8 cellular contexts compared by ENCODE assay signal in genomic region chr13:110706570-110707378, GRCh38. TPM values are rescaled to one million over a fixed set of nuclear protein-coding genes. Genes with fewer than 3 reads are reported as not detected.
DNase-seq lines count a peak whose midpoint lies in the region; ATAC-seq and TF ChIP-seq lines count a peak whose summit lies in the region.

No MANE protein-coding gene starts in this region.

- H3K27ac ChIP-seq in liver (ENCODE audit: low read depth in 1 of 2, low read length in 2 of 2), result peak overlapping the region; percentile 29 to 52
- peak overlapping the region; percentile 73 to 82 for H3K27ac ChIP-seq in uterus

- peaks cover 4 to 29% (median 17%) of the 10 kb centered on the region in 4 donors for H3K4me1 ChIP-seq in liver (ENCODE audit: control insufficient read depth in 4 of 4, insufficient read depth in 4 of 4, low read length in 3 of 4)
- peaks cover 7 to 9% of the 10 kb centered on the region in 2 donors for H3K4me1 ChIP-seq in uterus

- TF ChIP-seq POLR2A in uterus (IDR thresholded peaks at IDR 0.05), result no peak

- H3K27me3 ChIP-seq in BJ (ENCODE audit: control insufficient read depth, insufficient read depth, low read length) (no peaks in the 10 kb centered on the region), liver (ENCODE audit: control insufficient read depth in 4 of 4, insufficient read depth in 4 of 4, low read length in 3 of 4) (no peaks in the 10 kb centered on the region), uterus (no peaks in the 10 kb centered on the region)

- H3K9me3 ChIP-seq in liver (ENCODE audit: control insufficient read depth in 4 of 4, low read length in 3 of 4) (no peaks in the 10 kb centered on the region), uterus (no peaks in the 10 kb centered on the region)

- no peaks in the 10 kb centered on the region for H3K9me3 Mint-ChIP-seq in HFFc6
- H3K9me3 Mint-ChIP-seq in activated T-helper 2 cell treated with anti-CD3 and anti-CD28 coated beads, Interferon-gamma antibody, Interleukin-2, Interleukin-4, amounts not matched to agents 10 μg/mL and 5 μg/mL and 100 μg/mL, durations not matched to agents 14 hours and 24 hours and 36 hours, result no peaks in the 10 kb centered on the region

- ATAC-seq in GM18858 (IDR thresholded peaks at IDR 0.05; ENCODE audit: unreplicated experiment), result no peak

- no peak overlapping the region for H3K9ac ChIP-seq in liver (ENCODE audit: low read depth in 1 of 2, low read length in 2 of 2)

- H3K4me1 Mint-ChIP-seq in HFFc6 (ENCODE audit: low read depth), result peaks cover 54% of the 10 kb centered on the region
- peaks cover 38% of the 10 kb centered on the region for H3K4me1 Mint-ChIP-seq in activated T-helper 2 cell treated with anti-CD3 and anti-CD28 coated beads, Interferon-gamma antibody, Interleukin-2, Interleukin-4, amounts not matched to agents 10 μg/mL and 5 μg/mL and 100 μg/mL, durations not matched to agents 14 hours and 24 hours and 36 hours (ENCODE audit: low read depth)

- CTCF ChIA-PET in BJ (lab: Yijun Ruan, JAX), result no interaction called here

- POLR2A ChIA-PET in BJ (lab: Charles Lee), result interaction anchor here (1.0 kb wide), 1 partner anchor 9 kb away, joined by 5 read pairs; no protein-coding TSS in a partner anchor

- 65% methylated on average over 9 of the region's 9 CpGs for WGBS in liver

- no peak for TF ChIP-seq RAD21 in liver (IDR thresholded peaks at IDR 0.05)

- TF ChIP-seq CTCF in BJ (IDR thresholded peaks at IDR 0.05; ENCODE audit: insufficient read depth, low read depth, low read length) (no peak), HFFc6 (IDR thresholded peaks at IDR 0.05) (no peak), liver (IDR thresholded peaks at IDR 0.05; ENCODE audit: low read depth, low read length, missing input control) (no peak), uterus (IDR thresholded peaks at IDR 0.05) (no peak)

- H3K36me3 Mint-ChIP-seq in HFFc6 (ENCODE audit: low read depth), result peaks cover 11% of the 10 kb centered on the region
- peaks cover 23% of the 10 kb centered on the region for H3K36me3 Mint-ChIP-seq in activated T-helper 2 cell treated with anti-CD3 and anti-CD28 coated beads, Interferon-gamma antibody, Interleukin-2, Interleukin-4, amounts not matched to agents 10 μg/mL and 5 μg/mL and 100 μg/mL, durations not matched to agents 14 hours and 24 hours and 36 hours (ENCODE audit: low read depth)

- intact Hi-C loops in activated T-helper 2 cell treated with anti-CD3 and anti-CD28 coated beads, Interferon-gamma antibody, Interleukin-2, Interleukin-4, amounts not matched to agents 10 μg/mL and 5 μg/mL and 100 μg/mL, durations not matched to agents 14 hours and 24 hours and 36 hours (cut with micrococcal nuclease), result loop anchor here (1.0 kb wide), 1 partner anchor 9 kb away; no protein-coding TSS in a partner anchor
- intact Hi-C loops in uterus (cut with DNase I; ENCODE audit: low total_unique reads), result no loop called here

- peak overlapping the region; percentile 48 for H3K27ac Mint-ChIP-seq in HFFc6
- H3K27ac Mint-ChIP-seq in activated T-helper 2 cell treated with anti-CD3 and anti-CD28 coated beads, Interferon-gamma antibody, Interleukin-2, Interleukin-4, amounts not matched to agents 10 μg/mL and 5 μg/mL and 100 μg/mL, durations not matched to agents 14 hours and 24 hours and 36 hours, result peak overlapping the region; percentile 65

- DNase-seq in BJ (ENCODE audit: low read depth), result no peak
- DNase-seq in HFFc6, result no peak
- DNase-seq in activated T-helper 2 cell treated with anti-CD3 and anti-CD28 coated beads, Interferon-gamma antibody, Interleukin-2, Interleukin-4, amounts not matched to agents 10 μg/mL and 5 μg/mL and 100 μg/mL, durations not matched to agents 14 hours and 24 hours and 36 hours (ENCODE audit: low spot score), result no peak
- DNase-seq in uterus, result no peak
- no peak for DNase-seq in HuH-7.5 (ENCODE audit: low spot score)
- no peak for DNase-seq in dermis blood vessel endothelial cell

- peaks cover 2% of the 10 kb centered on the region for H3K27me3 Mint-ChIP-seq in HFFc6 (ENCODE audit: insufficient read depth)
- H3K27me3 Mint-ChIP-seq in activated T-helper 2 cell treated with anti-CD3 and anti-CD28 coated beads, Interferon-gamma antibody, Interleukin-2, Interleukin-4, amounts not matched to agents 10 μg/mL and 5 μg/mL and 100 μg/mL, durations not matched to agents 14 hours and 24 hours and 36 hours (ENCODE audit: low read depth), result no peaks in the 10 kb centered on the region

- peaks cover 3% of the 10 kb centered on the region for H3K36me3 ChIP-seq in BJ (ENCODE audit: control insufficient read depth, insufficient read depth, low read length)
- H3K36me3 ChIP-seq in liver (ENCODE audit: control insufficient read depth in 4 of 4, insufficient read depth in 3 of 4, low read depth in 1 of 4, low read length in 3 of 4), result peaks cover 0 to 2% (median 0%) of the 10 kb centered on the region in 4 donors
- H3K36me3 ChIP-seq in uterus, result no peaks in the 10 kb centered on the region

- H3K4me3 ChIP-seq in BJ (ENCODE audit: low read depth, low read length) (peak overlapping the region; percentile 73), liver (ENCODE audit: low read depth in 1 of 3, low read length in 3 of 3) (peak overlapping the region; percentile 21 to 93 (median 38)), uterus (peak overlapping the region; percentile 69 to 71)

- H3K4me3 Mint-ChIP-seq in HFFc6, result peak overlapping the region; percentile 82
- H3K4me3 Mint-ChIP-seq in activated T-helper 2 cell treated with anti-CD3 and anti-CD28 coated beads, Interferon-gamma antibody, Interleukin-2, Interleukin-4, amounts not matched to agents 10 μg/mL and 5 μg/mL and 100 μg/mL, durations not matched to agents 14 hours and 24 hours and 36 hours (ENCODE audit: low read depth), result peak overlapping the region; percentile 67

TF ChIP-seq in liver, 16 proteins besides CTCF, POLR2A, EP300 and RAD21:
- no peak for TF ChIP-seq TAF1 (conservative IDR thresholded peaks at IDR 0.05)
- no peak for TF ChIP-seq FOXA1 (IDR thresholded peaks at IDR 0.05)
- no peak for TF ChIP-seq SP1 (IDR thresholded peaks at IDR 0.05)
- TF ChIP-seq HNF4A (conservative IDR thresholded peaks at IDR 0.05), result no peak
TF ChIP-seq in liver: peak in this region for 0.

RNA-seq across cellular contexts. Expression of gene CARS2, which starts 0.9 kb away (rescaled TPM):
- polyA plus RNA-seq in BJ (2011; rRNA removed), result 61.3 and 76.8 TPM in 2 replicates
- 22.8 and 26.4 TPM in 2 replicates for polyA minus RNA-seq in BJ (2011; rRNA and poly(A)+ RNA removed)
- 10 to 100 TPM; 50.1 to 68.0 (median 52.9) TPM for total RNA-seq in HFFc6 (2021; fragmentation: NEBNext Ultra II Directional; extraction: Animal tissue kit (Norgen Biotek cat#: 25700))
- total RNA-seq in activated T-helper 2 cell treated with anti-CD3 and anti-CD28 coated beads, Interferon-gamma antibody, Interleukin-2, Interleukin-4, amounts not matched to agents 10 μg/mL and 5 μg/mL and 100 μg/mL, durations not matched to agents 14 hours and 24 hours and 36 hours, result 89.6 and 89.9 TPM in 2 replicates
- total RNA-seq in liver, result 10 to 100 TPM; 28.6 to 32.3 TPM
- polyA plus RNA-seq in liver, result 10 to 100 TPM; 30.5 to 44.0 TPM
- 100 to 1,000 TPM in 1 of 4 donors, 10 to 100 TPM in 3; 27.4 to 229 (median 53.8) TPM for total RNA-seq in uterus
- 47.6 and 64.1 TPM in 2 replicates for total RNA-seq in dermis blood vessel endothelial cell

RNA-seq across cellular contexts. Expression of gene ING1, which starts 6.7 kb away (rescaled TPM):
- polyA plus RNA-seq in BJ (2011; rRNA removed), result 10.9 and 14.3 TPM in 2 replicates
- 5.6 and 6.3 TPM in 2 replicates for polyA minus RNA-seq in BJ (2011; rRNA and poly(A)+ RNA removed)
- total RNA-seq in HFFc6 (2021; fragmentation: NEBNext Ultra II Directional; extraction: Animal tissue kit (Norgen Biotek cat#: 25700)), result 1 to 10 TPM; 6.2 to 9.6 (median 8.1) TPM
- total RNA-seq in activated T-helper 2 cell treated with anti-CD3 and anti-CD28 coated beads, Interferon-gamma antibody, Interleukin-2, Interleukin-4, amounts not matched to agents 10 μg/mL and 5 μg/mL and 100 μg/mL, durations not matched to agents 14 hours and 24 hours and 36 hours, result 16.3 and 17.9 TPM in 2 replicates
- total RNA-seq in liver, result 10 to 100 TPM in 1 of 2 donors, 1 to 10 TPM in 1; 7.5 to 14.1 TPM
- polyA plus RNA-seq in liver, result 10 to 100 TPM in 1 of 2 donors, 1 to 10 TPM in 1; 8.0 to 10.1 TPM
- 10 to 100 TPM; 10.2 to 28.1 (median 19.5) TPM for total RNA-seq in uterus
- total RNA-seq in dermis blood vessel endothelial cell, result 14.3 and 18.0 TPM in 2 replicates
